Comparison of ENCODE assay signal across 1 cellular context in the genomic region with DNA sequence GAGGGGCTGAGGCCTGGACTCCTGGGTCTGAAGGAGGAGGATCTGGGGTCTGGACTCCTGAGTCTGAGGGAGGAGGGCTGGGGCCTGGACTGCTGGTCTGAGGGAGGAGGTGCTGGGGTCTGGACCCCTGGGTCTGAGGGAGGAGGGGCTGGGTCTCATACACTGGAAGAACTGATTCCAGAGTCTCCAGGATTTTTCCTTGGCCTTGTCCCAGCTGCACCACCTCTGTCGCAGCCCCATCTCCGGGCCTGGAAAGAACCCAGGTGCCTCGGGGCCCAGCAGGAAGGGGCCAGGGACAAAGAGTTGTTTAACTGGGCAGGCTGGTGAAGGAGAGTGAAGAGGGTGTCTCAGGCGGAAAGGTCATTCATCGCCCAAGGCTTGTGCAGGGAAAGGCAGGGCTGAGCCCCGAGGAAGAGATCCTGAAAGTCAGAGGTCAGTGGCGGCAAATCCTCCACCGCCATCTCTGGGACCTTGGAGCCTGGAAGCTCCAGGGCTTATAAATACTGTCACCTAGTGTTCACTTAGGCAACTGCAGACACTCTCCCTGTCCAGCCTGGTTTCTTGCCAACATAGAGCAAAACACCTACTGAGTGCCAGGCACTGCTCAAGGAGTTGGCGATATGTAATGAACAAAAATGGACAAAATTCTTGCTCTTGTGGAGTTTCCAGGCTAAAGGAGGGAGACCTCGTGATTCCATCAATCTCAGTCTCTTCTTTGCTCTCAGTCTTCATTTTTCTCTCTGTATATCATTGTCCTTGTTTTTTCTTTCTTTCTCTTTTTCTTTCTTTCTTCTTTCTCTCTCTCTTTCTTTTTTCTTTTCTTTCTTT.
TF ChIP-seq lines count a peak whose summit lies in the region.

No MANE protein-coding gene starts in this region.

TF ChIP-seq in HEK293, 187 proteins besides CTCF, POLR2A, EP300 and RAD21 (continued from another document):
- TF ChIP-seq PRDM10 (tag by site-specific recombination; IDR thresholded peaks at IDR 0.05): 0 out of 2 replicates have a peak, but pooled peaks have one; percentile 16
- TF ChIP-seq, protein P1, sequence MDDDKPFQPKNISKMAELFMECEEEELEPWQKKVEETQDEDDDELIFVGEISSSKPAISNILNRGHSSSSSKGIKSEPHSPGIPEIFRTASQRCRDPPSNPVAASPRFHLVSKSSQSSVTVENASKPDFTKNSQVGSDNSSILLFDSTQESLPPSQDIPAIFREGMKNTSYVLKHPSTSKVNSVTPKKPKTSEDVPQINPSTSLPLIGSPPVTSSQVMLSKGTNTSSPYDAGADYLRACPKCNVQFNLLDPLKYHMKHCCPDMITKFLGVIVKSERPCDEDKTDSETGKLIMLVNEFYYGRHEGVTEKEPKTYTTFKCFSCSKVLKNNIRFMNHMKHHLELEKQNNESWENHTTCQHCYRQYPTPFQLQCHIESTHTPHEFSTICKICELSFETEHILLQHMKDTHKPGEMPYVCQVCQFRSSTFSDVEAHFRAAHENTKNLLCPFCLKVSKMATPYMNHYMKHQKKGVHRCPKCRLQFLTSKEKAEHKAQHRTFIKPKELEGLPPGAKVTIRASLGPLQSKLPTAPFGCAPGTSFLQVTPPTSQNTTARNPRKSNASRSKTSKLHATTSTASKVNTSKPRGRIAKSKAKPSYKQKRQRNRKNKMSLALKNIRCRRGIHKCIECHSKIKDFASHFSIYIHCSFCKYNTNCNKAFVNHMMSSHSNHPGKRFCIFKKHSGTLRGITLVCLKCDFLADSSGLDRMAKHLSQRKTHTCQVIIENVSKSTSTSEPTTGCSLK (tag by site-specific recombination; IDR thresholded peaks at IDR 0.05): no peak
- TF ChIP-seq SETDB1 (IDR thresholded peaks at IDR 0.05; ENCODE audit: insufficient read length, low read length): no peak
- TF ChIP-seq ZNF555 (tag by site-specific recombination; conservative IDR thresholded peaks at IDR 0.05): no peak
- TF ChIP-seq ZNF394 (tag by site-specific recombination; IDR thresholded peaks at IDR 0.05; ENCODE audit: borderline replicate concordance): peak; percentile 51; the same call in 1 of the 2 replicates
- no peak for TF ChIP-seq OSR2 (tag by site-specific recombination; IDR thresholded peaks at IDR 0.05)
- TF ChIP-seq ZNF132 (tag by site-specific recombination; IDR thresholded peaks at IDR 0.05; ENCODE audit: borderline replicate concordance): no peak
- TF ChIP-seq ZNF529 (tag by site-specific recombination; IDR thresholded peaks at IDR 0.05; ENCODE audit: insufficient replicate concordance): no peak
- TF ChIP-seq, protein P2, sequence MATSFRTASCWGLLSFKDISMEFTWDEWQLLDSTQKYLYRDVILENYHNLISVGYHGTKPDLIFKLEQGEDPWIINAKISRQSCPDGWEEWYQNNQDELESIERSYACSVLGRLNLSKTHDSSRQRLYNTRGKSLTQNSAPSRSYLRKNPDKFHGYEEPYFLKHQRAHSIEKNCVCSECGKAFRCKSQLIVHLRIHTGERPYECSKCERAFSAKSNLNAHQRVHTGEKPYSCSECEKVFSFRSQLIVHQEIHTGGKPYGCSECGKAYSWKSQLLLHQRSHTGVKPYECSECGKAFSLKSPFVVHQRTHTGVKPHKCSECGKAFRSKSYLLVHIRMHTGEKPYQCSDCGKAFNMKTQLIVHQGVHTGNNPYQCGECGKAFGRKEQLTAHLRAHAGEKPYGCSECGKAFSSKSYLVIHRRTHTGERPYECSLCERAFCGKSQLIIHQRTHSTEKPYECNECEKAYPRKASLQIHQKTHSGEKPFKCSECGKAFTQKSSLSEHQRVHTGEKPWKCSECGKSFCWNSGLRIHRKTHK (tag by site-specific recombination; IDR thresholded peaks at IDR 0.05): no peak
- no peak for TF ChIP-seq ZBTB1 (tag by site-specific recombination; IDR thresholded peaks at IDR 0.05)
- TF ChIP-seq ZNF423 (tag by site-specific recombination; IDR thresholded peaks at IDR 0.05): no peak
- TF ChIP-seq PRDM6 (tag by site-specific recombination; IDR thresholded peaks at IDR 0.05): no peak
- no peak for TF ChIP-seq HOXD13 (CRISPR knock-in tag; IDR thresholded peaks at IDR 0.05; ENCODE audit: borderline replicate concordance)
- TF ChIP-seq ZNF140 (tag by site-specific recombination; IDR thresholded peaks at IDR 0.05): no peak
- TF ChIP-seq ZBTB20 (tag by site-specific recombination; IDR thresholded peaks at IDR 0.05): no peak
- peak; percentile 76 for TF ChIP-seq ZEB2 (tag by site-specific recombination; IDR thresholded peaks at IDR 0.05)
